ENCODE assay signal across 8 cellular contexts in the genomic region with DNA sequence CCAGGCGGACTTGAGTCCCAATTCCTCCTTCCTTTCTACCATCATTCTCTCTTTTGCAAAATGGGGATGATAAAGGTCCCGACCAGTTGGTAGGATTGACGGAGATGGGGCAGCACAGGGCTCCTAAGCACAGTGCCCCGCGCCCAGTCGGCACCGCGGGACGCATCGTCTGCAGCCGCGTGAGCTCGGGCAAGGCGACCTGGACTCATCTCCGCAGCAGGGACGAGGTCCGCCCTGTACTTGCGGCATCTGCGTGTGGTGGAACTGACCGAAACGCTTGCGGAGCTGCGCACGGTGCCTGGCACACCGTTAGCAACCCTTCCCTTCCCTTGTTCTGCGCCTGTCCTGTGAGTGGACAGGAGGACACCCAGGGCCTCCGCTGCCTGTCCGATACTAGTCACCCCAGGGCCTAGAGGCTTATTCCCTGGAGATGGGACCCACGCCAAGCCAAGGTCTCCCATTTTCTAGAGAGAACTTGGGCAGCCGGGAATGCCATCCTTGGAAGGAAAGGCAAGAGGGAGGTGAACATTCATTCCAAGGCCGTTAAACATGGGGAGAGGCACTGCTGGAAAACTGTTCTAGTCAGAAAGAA.
DNase-seq lines count a peak whose midpoint lies in the region; ATAC-seq and TF ChIP-seq lines count a peak whose summit lies in the region.

No MANE protein-coding gene starts in this region.

- H3K27me3 Mint-ChIP-seq in activated CD4-positive, alpha-beta T cell treated with anti-CD3 and anti-CD28 coated beads for 36 hours: peaks cover 32% of the 10 kb centered on the region
- H3K27me3 Mint-ChIP-seq in activated CD4-positive, alpha-beta T cell treated with anti-CD3 and anti-CD28 coated beads, Interleukin-2, amount 10 ng/mL, durations not matched to agents 7 days and 5 days: peaks cover 41% of the 10 kb centered on the region
- peaks cover 20% of the 10 kb centered on the region for H3K27me3 Mint-ChIP-seq in brain

- TF ChIP-seq CTCF in brain (conservative IDR thresholded peaks at IDR 0.05) (no peak), right lobe of liver (IDR thresholded peaks at IDR 0.05) (no peak), lower leg skin (IDR thresholded peaks at IDR 0.05) (no peak)

- H3K9me3 Mint-ChIP-seq in activated CD4-positive, alpha-beta T cell treated with anti-CD3 and anti-CD28 coated beads for 36 hours (ENCODE audit: low read depth): peaks cover 7% of the 10 kb centered on the region
- H3K9me3 Mint-ChIP-seq in activated CD4-positive, alpha-beta T cell treated with anti-CD3 and anti-CD28 coated beads, Interleukin-2, amount 10 ng/mL, durations not matched to agents 7 days and 5 days: no peaks in the 10 kb centered on the region
- peaks cover 15 to 40% (median 31%) of the 10 kb centered on the region in 5 experiments for H3K9me3 Mint-ChIP-seq in brain

- H3K9me3 ChIP-seq in right lobe of liver (no peaks in the 10 kb centered on the region), subcutaneous abdominal adipose tissue (ENCODE audit: control insufficient read depth in 5 of 5, low read length in 5 of 5) (peaks cover 8 to 19% (median 15%) of the 10 kb centered on the region in 5 donors)

- H3K4me3 Mint-ChIP-seq in activated CD4-positive, alpha-beta T cell treated with anti-CD3 and anti-CD28 coated beads for 36 hours: peak overlapping the region; percentile 12
- H3K4me3 Mint-ChIP-seq in activated CD4-positive, alpha-beta T cell treated with anti-CD3 and anti-CD28 coated beads, Interleukin-2, amount 10 ng/mL, durations not matched to agents 7 days and 5 days: no peak overlapping the region
- H3K4me3 Mint-ChIP-seq in brain: peak overlapping the region in 4 of 5 experiments; percentile 26 to 80 (median 70)

- DNase-seq in activated CD4-positive, alpha-beta T cell treated with anti-CD3 and anti-CD28 coated beads for 36 hours: no peak
- no peak for DNase-seq in activated CD4-positive, alpha-beta T cell treated with anti-CD3 and anti-CD28 coated beads, Interleukin-2, amount 10 ng/mL, durations not matched to agents 7 days and 5 days
- DNase-seq in right lobe of liver (no peak), lower leg skin (ENCODE audit: low spot score in 2 of 2) (no peak), NOMO-1 treated with DMSO at 0.1 percent for 48 hours (lab: John Stamatoyannopoulos, UW; ENCODE audit: unreplicated experiment) (no peak)

- TF ChIP-seq POLR2A in right lobe of liver (IDR thresholded peaks at IDR 0.05) (no peak), lower leg skin (IDR thresholded peaks at IDR 0.05) (no peak)

- H3K4me1 ChIP-seq in right lobe of liver (peaks cover 0 to 12% (median 0%) of the 10 kb centered on the region in 4 donors), subcutaneous abdominal adipose tissue (ENCODE audit: control insufficient read depth in 5 of 5, insufficient read depth in 5 of 5, low read length in 5 of 5) (peaks cover 2 to 21% (median 13%) of the 10 kb centered on the region in 5 donors)

- H3K36me3 ChIP-seq in right lobe of liver (no peaks in the 10 kb centered on the region), subcutaneous abdominal adipose tissue (ENCODE audit: control insufficient read depth in 5 of 5, insufficient read depth in 5 of 5, low read length in 5 of 5) (no peaks in the 10 kb centered on the region)

- H3K27ac Mint-ChIP-seq in activated CD4-positive, alpha-beta T cell treated with anti-CD3 and anti-CD28 coated beads for 36 hours: no peak overlapping the region
- no peak overlapping the region for H3K27ac Mint-ChIP-seq in activated CD4-positive, alpha-beta T cell treated with anti-CD3 and anti-CD28 coated beads, Interleukin-2, amount 10 ng/mL, durations not matched to agents 7 days and 5 days
- H3K27ac Mint-ChIP-seq in brain: no peak overlapping the region

- ATAC-seq in activated CD4-positive, alpha-beta T cell treated with anti-CD3 and anti-CD28 coated beads for 36 hours: no peak
- ATAC-seq in right lobe of liver (peak; percentile 10 to 35 (median 26)), HG02588 (IDR thresholded peaks at IDR 0.05; ENCODE audit: unreplicated experiment) (no peak)

- H3K4me1 Mint-ChIP-seq in activated CD4-positive, alpha-beta T cell treated with anti-CD3 and anti-CD28 coated beads for 36 hours: no peaks in the 10 kb centered on the region
- H3K4me1 Mint-ChIP-seq in activated CD4-positive, alpha-beta T cell treated with anti-CD3 and anti-CD28 coated beads, Interleukin-2, amount 10 ng/mL, durations not matched to agents 7 days and 5 days: peaks cover 4% of the 10 kb centered on the region
- peaks cover 30% of the 10 kb centered on the region for H3K4me1 Mint-ChIP-seq in brain

- WGBS in right lobe of liver (ENCODE audit: insufficient coverage, low coverage, low lambda C conversion rate, missing lambda C conversion rate): 18% methylated on average over 27 of the region's 31 CpGs
- 61 to 63% methylated on average over 31 of the region's 31 CpGs for WGBS in lower leg skin, 2 donors

- CTCF ChIA-PET in activated CD4-positive, alpha-beta T cell treated with anti-CD3 and anti-CD28 coated beads for 36 hours (lab: Charles Lee): interaction anchor here (0.6 to 1.4 kb wide), 15 partner anchors 10 to 951 kb away, joined by 3 to 11 read pairs (median 3); no protein-coding TSS in a partner anchor
- CTCF ChIA-PET in activated CD4-positive, alpha-beta T cell treated with anti-CD3 and anti-CD28 coated beads, Interleukin-2, amount 10 ng/mL, durations not matched to agents 7 days and 5 days (lab: Charles Lee): interaction anchor here (0.9 to 1.5 kb wide), 3 partner anchors 7 to 747 kb away, joined by 3 read pairs; no protein-coding TSS in a partner anchor

- H3K9ac ChIP-seq in subcutaneous abdominal adipose tissue (ENCODE audit: low read length in 5 of 5): peak overlapping the region in 1 of 5 donors; percentile 58

- H3K4me3 ChIP-seq in right lobe of liver: peak overlapping the region in 1 of 3 donors; percentile 38
- H3K4me3 ChIP-seq in subcutaneous abdominal adipose tissue (ENCODE audit: low read depth in 1 of 5, low read length in 5 of 5): peak overlapping the region; percentile 54 to 66 (median 60)
- H3K4me3 ChIP-seq in lower leg skin (ENCODE audit: low read depth, poor library complexity, severe bottlenecking): no peak overlapping the region

- H3K27me3 ChIP-seq in right lobe of liver (peaks cover 0 to 17% of the 10 kb centered on the region in 2 donors), subcutaneous abdominal adipose tissue (ENCODE audit: control insufficient read depth in 5 of 5, insufficient read depth in 4 of 5, low read length in 5 of 5) (peaks cover 7 to 18% (median 14%) of the 10 kb centered on the region in 5 donors)

- intact Hi-C loops in activated CD4-positive, alpha-beta T cell treated with anti-CD3 and anti-CD28 coated beads for 36 hours (cut with DNase I, micrococcal nuclease): loop anchor here (1.0 to 5.0 kb wide), 2 partner anchors 658 to 938 kb away; no protein-coding TSS in a partner anchor
- intact Hi-C loops in right lobe of liver (cut with DNase I) (loop anchor here (10.0 kb wide), 4 partner anchors 655 to 935 kb away; no protein-coding TSS in a partner anchor), lower leg skin (cut with DNase I; ENCODE audit: low total_unique reads) (loop anchor here (5.0 kb wide), 1 partner anchor 658 kb away; no protein-coding TSS in a partner anchor)

- H3K27ac ChIP-seq in right lobe of liver (no peak overlapping the region), subcutaneous abdominal adipose tissue (ENCODE audit: low read depth, low read length) (no peak overlapping the region)

- no peaks in the 10 kb centered on the region for H3K36me3 Mint-ChIP-seq in activated CD4-positive, alpha-beta T cell treated with anti-CD3 and anti-CD28 coated beads for 36 hours (ENCODE audit: low read depth)
- H3K36me3 Mint-ChIP-seq in activated CD4-positive, alpha-beta T cell treated with anti-CD3 and anti-CD28 coated beads, Interleukin-2, amount 10 ng/mL, durations not matched to agents 7 days and 5 days (ENCODE audit: low read depth): no peaks in the 10 kb centered on the region
- H3K36me3 Mint-ChIP-seq in brain: peaks cover 4% of the 10 kb centered on the region

- POLR2A ChIA-PET in activated CD4-positive, alpha-beta T cell treated with anti-CD3 and anti-CD28 coated beads for 36 hours (lab: Charles Lee): no interaction called here
- POLR2A ChIA-PET in activated CD4-positive, alpha-beta T cell treated with anti-CD3 and anti-CD28 coated beads, Interleukin-2, amount 10 ng/mL, durations not matched to agents 7 days and 5 days (lab: Charles Lee): no interaction called here

Comparison
In these comparisons a context has a peak if more than half of its experiments do, and no peak if none do; other contexts are left out.
1. ATAC-seq: peak in right lobe of liver (4 of 4); none in activated CD4-positive, alpha-beta T cell treated with anti-CD3 and anti-CD28 coated beads for 36 hours (single experiment) and HG02588 (single experiment).